12 cellular contexts compared by ENCODE assay signal in the genomic region with DNA sequence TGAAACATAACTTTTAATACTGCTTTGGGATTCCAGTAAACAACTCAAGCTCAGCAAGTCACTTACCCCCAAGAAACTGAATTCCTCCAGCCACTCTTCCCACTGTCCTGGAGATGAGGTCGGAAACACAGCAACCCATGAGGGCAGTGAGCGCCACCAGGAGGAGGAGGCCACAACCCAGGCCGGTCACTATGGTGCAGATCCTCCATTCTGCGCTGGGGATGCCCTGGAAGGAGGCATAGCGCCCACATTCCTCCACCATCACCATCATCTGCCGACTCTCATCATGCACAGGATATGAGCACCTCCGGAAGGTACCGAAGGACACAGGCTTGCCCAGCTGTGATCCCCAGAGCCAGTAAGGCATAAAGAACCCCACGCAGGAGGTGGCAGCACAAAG. TPM values are rescaled to one million over a fixed set of nuclear protein-coding genes. Genes with fewer than 3 reads are reported as not detected.
A peak's percentile ranks its signal among the peaks of the same experiment; 100 is the strongest.
DNase-seq lines count a peak whose midpoint lies in the region; TF ChIP-seq lines count a peak whose summit lies in the region.
"Had no signal": no experiment of that assay in that cellular context is flagged by ENCODE, and none has a peak within 500 bp of the region (broad histone marks: within the 10 kb centered on the region; RNA-seq: fewer than 3 reads in every experiment).

No MANE protein-coding gene starts in this region.

- H3K36me3 ChIP-seq in HEK293 (ENCODE audit: control insufficient read depth in 2 of 2, insufficient read depth in 1 of 2, low read length in 2 of 2), result no peaks in the 10 kb centered on the region
- no peaks in the 10 kb centered on the region for H3K36me3 ChIP-seq in stomach
- H3K36me3 ChIP-seq in adrenal gland (replicated peaks in 1 of 2), result no peaks in the 10 kb centered on the region

- peaks cover 64% of the 10 kb centered on the region for H3K27me3 Mint-ChIP-seq in activated T-cell treated with anti-CD3 and anti-CD28 coated beads, Interleukin-2, amount 50 U/mL, for 24 hours

- peaks cover 13% of the 10 kb centered on the region for H3K4me1 Mint-ChIP-seq in activated T-cell treated with anti-CD3 and anti-CD28 coated beads, Interleukin-2, amount 50 U/mL, for 24 hours (ENCODE audit: low read depth)

- intact Hi-C loops in stomach (cut with DNase I; ENCODE audit: low total_unique reads) (no loop called here), adrenal gland (cut with DNase I) (loop anchor here (10.0 kb wide), 2 partner anchors 186 to 326 kb away; no protein-coding TSS in a partner anchor)

- H3K27ac Mint-ChIP-seq in activated T-cell treated with anti-CD3 and anti-CD28 coated beads, Interleukin-2, amount 50 U/mL, for 24 hours, result no peak overlapping the region

- no peak overlapping the region for H3K4me3 ChIP-seq in HEK293 (ENCODE audit: low read depth, low read length)
- peak overlapping the region; percentile 88 for H3K4me3 ChIP-seq in astrocyte of the spinal cord (ENCODE audit: low read depth, low read length)
- H3K4me3 ChIP-seq in stomach, result peak overlapping the region in 3 of 4 donors; percentile 14 to 82 (median 81)
- peak overlapping the region in 1 of 4 donors; percentile 86 for H3K4me3 ChIP-seq in adrenal gland
- H3K4me3 ChIP-seq: SJSA1 had no signal

- H3K4me1 ChIP-seq in HEK293 (ENCODE audit: control insufficient read depth, insufficient read depth, low read length) (peaks cover 14% of the 10 kb centered on the region; the same call in 1 of the 2 replicates), stomach (peaks cover 7 to 41% (median 18%) of the 10 kb centered on the region in 4 donors), adrenal gland (replicated peaks in 1 of 2) (no peaks in the 10 kb centered on the region)

- in situ Hi-C loops in astrocyte of the spinal cord (cut with HindIII; ENCODE audit: low sequenced_read_pairs), result no loop called here

- H3K27ac ChIP-seq in HEK293 (ENCODE audit: extremely low read depth, low read depth, low read length), result no peak overlapping the region
- no peak overlapping the region for H3K27ac ChIP-seq in stomach
- H3K27ac ChIP-seq in adrenal gland, result no peak overlapping the region
- H3K27ac ChIP-seq: SJSA1 had no signal

- no peaks in the 10 kb centered on the region for H3K9me3 Mint-ChIP-seq in activated T-cell treated with anti-CD3 and anti-CD28 coated beads, Interleukin-2, amount 50 U/mL, for 24 hours

- no peak overlapping the region for H3K4me3 Mint-ChIP-seq in activated T-cell treated with anti-CD3 and anti-CD28 coated beads, Interleukin-2, amount 50 U/mL, for 24 hours

- no peaks in the 10 kb centered on the region for H3K36me3 Mint-ChIP-seq in activated T-cell treated with anti-CD3 and anti-CD28 coated beads, Interleukin-2, amount 50 U/mL, for 24 hours (ENCODE audit: low read depth)

- H3K9me3 ChIP-seq in HEK293 (ENCODE audit: control insufficient read depth, insufficient read depth, low read depth, low read length) (no peaks in the 10 kb centered on the region), stomach (no peaks in the 10 kb centered on the region), adrenal gland (replicated peaks in 1 of 3) (no peaks in the 10 kb centered on the region)
- H3K9me3 ChIP-seq: SJSA1 had no signal

- TF ChIP-seq POLR2A in stomach (IDR thresholded peaks at IDR 0.05), result no peak
- no peak for TF ChIP-seq POLR2A in adrenal gland (IDR thresholded peaks at IDR 0.05)

- POLR2A ChIA-PET in HEK293 (lab: Yijun Ruan, JAX), result no interaction called here

- TF ChIP-seq EP300 in stomach (IDR thresholded peaks at IDR 0.05), result no peak

- H3K27me3 ChIP-seq in stomach, result peaks cover 0 to 31% (median 5%) of the 10 kb centered on the region in 3 donors
- no peaks in the 10 kb centered on the region for H3K27me3 ChIP-seq in adrenal gland
- H3K27me3 ChIP-seq: SJSA1 had no signal

- CTCF ChIA-PET in HEK293 (lab: Yijun Ruan, JAX), result interaction anchor here (0.7 to 0.8 kb wide), 2 partner anchors 149 to 1135 kb away, joined by 3 read pairs; no protein-coding TSS in a partner anchor

- peak; percentile 47 for DNase-seq in astrocyte of the spinal cord (ENCODE audit: low read depth, low spot score)
- DNase-seq in iPS-NIHi11 (ENCODE audit: low spot score), result peak; percentile 45
- DNase-seq in stomach, result no peak
- DNase-seq in COLO829 (ENCODE audit: low spot score), result no peak
- no peak for DNase-seq in activated T-cell treated with anti-CD3 and anti-CD28 coated beads, Interleukin-2, amount 50 U/mL, for 24 hours
- DNase-seq in pons (ENCODE audit: low spot score), result no peak
- DNase-seq in adrenal gland, result no peak
- DNase-seq: activated gamma-delta T cell treated with Interleukin-2 at 50 U/mL for 16 hours, MV-4-11, small intestine had no signal

- TF ChIP-seq CTCF in HEK293 (tag by site-specific recombination; IDR thresholded peaks at IDR 0.05) (no peak), astrocyte of the spinal cord (IDR thresholded peaks at IDR 0.05; ENCODE audit: low read depth, low read length) (peak; percentile 48), stomach (IDR thresholded peaks at IDR 0.05) (no peak), adrenal gland (IDR thresholded peaks at IDR 0.05) (no peak)

- whole genome bisulfite sequencing in stomach, 5 donors, result 76 to 95% (median 86%) methylated on average over 9 of the region's 9 CpGs
- WGBS in adrenal gland, 4 donors, result 80 to 94% (median 85%) methylated on average over 6 to 9 of the region's 9 CpGs

TF ChIP-seq in HEK293, 187 proteins besides CTCF, POLR2A, EP300 and RAD21 (continues in another document):
- TF ChIP-seq ZSCAN30 (tag by site-specific recombination; IDR thresholded peaks at IDR 0.05) (no peak), ZNF473 (tag by site-specific recombination; IDR thresholded peaks at IDR 0.05) (no peak), TCF7L2 (IDR thresholded peaks at IDR 0.05; ENCODE audit: borderline replicate concordance, low read depth, low read length) (no peak), ZNF600 (tag by site-specific recombination; IDR thresholded peaks at IDR 0.05) (peak; percentile 94), IKZF3 (tag by site-specific recombination; IDR thresholded peaks at IDR 0.05) (peak; percentile 30; the same call in 1 of the 2 replicates), GLIS2 (tag by site-specific recombination; IDR thresholded peaks at IDR 0.05) (peak; percentile 39; the same call in 1 of the 2 replicates), ZNF2 (tag by site-specific recombination; IDR thresholded peaks at IDR 0.05) (no peak), YY1 (tag by site-specific recombination; IDR thresholded peaks at IDR 0.05) (no peak), ZNF792 (tag by site-specific recombination; IDR thresholded peaks at IDR 0.05) (no peak), ZNF10 (tag by site-specific recombination; IDR thresholded peaks at IDR 0.05) (no peak), ZNF423 (tag by site-specific recombination; IDR thresholded peaks at IDR 0.05) (no peak), ZNF324 (tag by site-specific recombination; IDR thresholded peaks at IDR 0.05) (no peak), HOXD13 (CRISPR knock-in tag; IDR thresholded peaks at IDR 0.05; ENCODE audit: borderline replicate concordance) (no peak), ZNF354C (tag by site-specific recombination; IDR thresholded peaks at IDR 0.05; ENCODE audit: borderline replicate concordance, low read depth) (no peak), ZNF544 (tag by site-specific recombination; IDR thresholded peaks at IDR 0.05) (no peak), ZNF654 (tag by site-specific recombination; IDR thresholded peaks at IDR 0.05; ENCODE audit: low read depth) (peak; percentile 26; the same call in 1 of the 2 replicates), KLF8 (tag by site-specific recombination; IDR thresholded peaks at IDR 0.05) (no peak), ZBTB21 (tag by site-specific recombination; IDR thresholded peaks at IDR 0.05) (no peak), YY2 (tag by site-specific recombination; IDR thresholded peaks at IDR 0.05) (no peak)
- TF ChIP-seq, protein P1, sequence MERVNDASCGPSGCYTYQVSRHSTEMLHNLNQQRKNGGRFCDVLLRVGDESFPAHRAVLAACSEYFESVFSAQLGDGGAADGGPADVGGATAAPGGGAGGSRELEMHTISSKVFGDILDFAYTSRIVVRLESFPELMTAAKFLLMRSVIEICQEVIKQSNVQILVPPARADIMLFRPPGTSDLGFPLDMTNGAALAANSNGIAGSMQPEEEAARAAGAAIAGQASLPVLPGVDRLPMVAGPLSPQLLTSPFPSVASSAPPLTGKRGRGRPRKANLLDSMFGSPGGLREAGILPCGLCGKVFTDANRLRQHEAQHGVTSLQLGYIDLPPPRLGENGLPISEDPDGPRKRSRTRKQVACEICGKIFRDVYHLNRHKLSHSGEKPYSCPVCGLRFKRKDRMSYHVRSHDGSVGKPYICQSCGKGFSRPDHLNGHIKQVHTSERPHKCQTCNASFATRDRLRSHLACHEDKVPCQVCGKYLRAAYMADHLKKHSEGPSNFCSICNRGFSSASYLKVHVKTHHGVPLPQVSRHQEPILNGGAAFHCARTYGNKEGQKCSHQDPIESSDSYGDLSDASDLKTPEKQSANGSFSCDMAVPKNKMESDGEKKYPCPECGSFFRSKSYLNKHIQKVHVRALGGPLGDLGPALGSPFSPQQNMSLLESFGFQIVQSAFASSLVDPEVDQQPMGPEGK (tag by site-specific recombination; IDR thresholded peaks at IDR 0.05), result no peak
- TF ChIP-seq, protein P2, sequence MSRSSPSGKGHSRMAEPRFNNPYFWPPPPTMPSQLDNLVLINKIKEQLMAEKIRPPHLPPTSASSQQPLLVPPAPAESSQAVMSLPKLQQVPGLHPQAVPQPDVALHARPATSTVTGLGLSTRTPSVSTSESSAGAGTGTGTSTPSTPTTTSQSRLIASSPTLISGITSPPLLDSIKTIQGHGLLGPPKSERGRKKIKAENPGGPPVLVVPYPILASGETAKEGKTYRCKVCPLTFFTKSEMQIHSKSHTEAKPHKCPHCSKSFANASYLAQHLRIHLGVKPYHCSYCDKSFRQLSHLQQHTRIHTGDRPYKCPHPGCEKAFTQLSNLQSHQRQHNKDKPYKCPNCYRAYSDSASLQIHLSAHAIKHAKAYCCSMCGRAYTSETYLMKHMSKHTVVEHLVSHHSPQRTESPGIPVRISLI (tag by site-specific recombination; IDR thresholded peaks at IDR 0.05), result no peak

RNA-seq across cellular contexts. Expression of a gene that starts 2.2 kb away (rescaled TPM):
- 10 to 100 TPM in 3 of 5 donors, 1 to 10 TPM in 2; 4.7 to 53.6 (median 11.4) TPM for total RNA-seq in stomach
- polyA plus RNA-seq in stomach, result 10 to 100 TPM; 10.1 to 11.9 (median 10.4) TPM
- 100 to 1,000 TPM in 1 of 8 donors, 10 to 100 TPM in 7; 28.9 to 113 (median 55.7) TPM for total RNA-seq in adrenal gland
- polyA plus RNA-seq in adrenal gland, result 10 to 100 TPM; 28.9 to 51.2 (median 41.4) TPM

RNA-seq across cellular contexts. Expression of a gene that starts 54.7 kb away (rescaled TPM):
- 10 to 100 TPM in 3 of 5 donors, 1 to 10 TPM in 2; 7.7 to 42.4 (median 10.3) TPM for total RNA-seq in stomach
- polyA plus RNA-seq in stomach, result 10 to 100 TPM in 1 of 3 donors, 1 to 10 TPM in 2; 6.5 to 11.2 (median 7.2) TPM
- total RNA-seq in adrenal gland, result 10 to 100 TPM; 13.8 to 53.5 (median 36.3) TPM
- polyA plus RNA-seq in adrenal gland, result 10 to 100 TPM in 1 of 3 donors, 1 to 10 TPM in 2; 7.2 to 23.7 (median 8.1) TPM

Comparison
In these comparisons a context has a peak if more than half of its experiments do, and no peak if none do; other contexts are left out.
1. DNase-seq: peak in astrocyte of the spinal cord (single experiment) and iPS-NIHi11 (single experiment); none in stomach (single experiment), COLO829 (single experiment), activated T-cell treated with anti-CD3 and anti-CD28 coated beads, Interleukin-2, amount 50 U/mL, for 24 hours (single experiment), pons (single experiment) and adrenal gland (0 of 7).